Comparison of ENCODE assay signal across 1 cellular context in genomic region chr5:149149942-149150341, GRCh38.
TF ChIP-seq lines count a peak whose summit lies in the region.

No MANE protein-coding gene starts in this region.

TF ChIP-seq in WTC11, 78 proteins besides CTCF, POLR2A, EP300 and RAD21 (continued from another document):
- TF ChIP-seq E2F1 (CRISPR knock-in tag; IDR thresholded peaks at IDR 0.05), result no peak
- TF ChIP-seq FOXP4 (CRISPR knock-in tag; IDR thresholded peaks at IDR 0.05), result no peak
- no peak for TF ChIP-seq EMX1 (CRISPR knock-in tag; IDR thresholded peaks at IDR 0.05)
- no peak for TF ChIP-seq AR (CRISPR knock-in tag; IDR thresholded peaks at IDR 0.05)
- no peak for TF ChIP-seq KAT7 (CRISPR knock-in tag; IDR thresholded peaks at IDR 0.05; ENCODE audit: borderline replicate concordance)
- TF ChIP-seq ZNF423 (CRISPR knock-in tag; IDR thresholded peaks at IDR 0.05), result no peak
- TF ChIP-seq STAT6 (CRISPR knock-in tag; conservative IDR thresholded peaks at IDR 0.05; ENCODE audit: low read depth), result no peak
- TF ChIP-seq PRRX2 (CRISPR knock-in tag; IDR thresholded peaks at IDR 0.05), result no peak
- no peak for TF ChIP-seq FOXJ3 (CRISPR knock-in tag; IDR thresholded peaks at IDR 0.05; ENCODE audit: borderline replicate concordance)
- no peak for TF ChIP-seq MYBL2 (CRISPR knock-in tag; IDR thresholded peaks at IDR 0.05)
- no peak for TF ChIP-seq AFF4 (CRISPR knock-in tag; IDR thresholded peaks at IDR 0.05; ENCODE audit: borderline replicate concordance)
